ENCODE assay signal across 34 cellular contexts in the genomic region with DNA sequence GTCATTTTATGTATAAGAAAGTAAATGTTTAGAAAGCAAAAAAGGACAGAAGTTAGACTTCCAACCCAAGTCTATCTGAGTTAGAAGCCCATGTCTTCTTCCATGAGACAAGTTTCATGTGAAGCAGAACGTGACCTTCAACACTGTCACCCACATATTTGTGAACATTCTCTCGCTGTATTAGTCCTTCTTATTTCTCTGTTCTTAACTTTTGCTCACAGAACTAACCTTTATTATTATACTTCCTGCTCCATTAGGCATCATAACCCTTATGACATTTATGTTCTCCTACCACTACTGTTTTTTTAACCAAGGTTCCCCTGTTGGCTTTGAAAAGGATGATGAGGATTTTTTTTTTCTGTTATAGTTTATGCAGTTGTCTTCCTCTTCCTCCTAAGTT.
"Had no signal": no experiment of that assay in that cellular context is flagged by ENCODE, and none has a peak within 500 bp of the region (broad histone marks: within the 10 kb centered on the region; RNA-seq: fewer than 3 reads in every experiment).

No MANE protein-coding gene starts in this region.

- DNase-seq: Karpas-422, Kasumi-1, KG1, MG63, MM.1S, MV-4-11, NCI-H1048, NCI-H1092, NCI-H1092 treated with DMSO at 0.1 percent for 48 hours, NCI-H1105, NCI-H1105 treated with DMSO at 0.1 percent for 48 hours, NCI-H1417, NCI-H1417 treated with DMSO at 0.1 percent for 48 hours, NCI-H1436, NCI-H1436 treated with DMSO at 0.1 percent for 48 hours, NCI-H146, NCI-H1694, NCI-H1694 treated with DMSO at 0.1 percent for 48 hours, NCI-H187, NCI-H187 treated with DMSO at 0.1 percent for 48 hours, NCI-H1930, NCI-H2029, NCI-H2029 treated with DMSO at 0.1 percent for 48 hours, NCI-H2081, NCI-H2081 treated with DMSO at 0.1 percent for 48 hours, NCI-H2107, NCI-H2171, NCI-H2171 treated with DMSO at 0.1 percent for 48 hours, NCI-H2227 treated with DMSO at 0.1 percent for 48 hours, NCI-H226, NCI-H345, NCI-H446, NCI-H446 treated with DMSO at 0.1 percent for 48 hours, NCI-H510A had no signal
